In the genomic region with DNA sequence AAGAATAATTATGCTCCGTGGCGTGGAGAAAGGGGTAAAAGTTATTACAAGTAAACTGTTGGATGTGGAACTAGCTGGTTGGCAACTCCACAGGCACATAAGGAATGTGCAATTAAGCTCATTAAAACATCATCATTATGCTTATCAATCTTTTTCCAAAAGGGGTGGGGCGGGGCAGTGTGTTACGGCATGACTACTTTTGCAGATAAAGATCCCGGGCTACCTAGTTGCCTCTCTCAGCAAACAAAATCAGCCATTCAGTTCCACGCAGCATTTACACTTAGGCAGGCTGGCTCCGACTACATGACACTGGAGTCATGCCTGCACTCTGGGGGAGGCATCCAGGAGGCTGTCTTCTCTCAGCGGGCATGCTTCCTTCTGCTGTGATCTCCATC, we compare ENCODE assay signal across 8 cellular contexts.
"Had no signal": no experiment of that assay in that cellular context is flagged by ENCODE, and none has a peak within 500 bp of the region (broad histone marks: within the 10 kb centered on the region; RNA-seq: fewer than 3 reads in every experiment).

No MANE protein-coding gene starts in this region.

- H3K27ac Mint-ChIP-seq: activated CD4-positive, alpha-beta memory T cell treated with anti-CD3 and anti-CD28 coated beads, Interleukin-2, amount 10 ng/mL, durations not matched to agents 7 days and 5 days; nephron progenitor cell; stimulated activated effector memory CD8-positive, alpha-beta T cell treated with anti-CD3 and anti-CD28 coated beads, Interleukin-12 subunit alpha, Interleukin-12 subunit beta, amount 100 ng/mL, for 72 hours had no signal

- H3K27me3 ChIP-seq: ovary, tibial artery had no signal

- H3K36me3 Mint-ChIP-seq: stimulated activated effector memory CD8-positive, alpha-beta T cell treated with anti-CD3 and anti-CD28 coated beads, Interleukin-12 subunit alpha, Interleukin-12 subunit beta, amount 100 ng/mL, for 72 hours had no signal

- H3K4me3 ChIP-seq: lung, ovary, tibial artery had no signal

- H3K27me3 Mint-ChIP-seq: activated CD4-positive, alpha-beta memory T cell treated with anti-CD3 and anti-CD28 coated beads, Interleukin-2, amount 10 ng/mL, durations not matched to agents 7 days and 5 days had no signal

- H3K4me1 Mint-ChIP-seq: activated CD4-positive, alpha-beta memory T cell treated with anti-CD3 and anti-CD28 coated beads, Interleukin-2, amount 10 ng/mL, durations not matched to agents 7 days and 5 days; stimulated activated effector memory CD8-positive, alpha-beta T cell treated with anti-CD3 and anti-CD28 coated beads, Interleukin-12 subunit alpha, Interleukin-12 subunit beta, amount 100 ng/mL, for 72 hours had no signal

- H3K27ac ChIP-seq: ovary, tibial artery had no signal

- ATAC-seq: stimulated activated effector memory CD8-positive, alpha-beta T cell treated with anti-CD3 and anti-CD28 coated beads, Interleukin-12 subunit alpha, Interleukin-12 subunit beta, amount 100 ng/mL, for 72 hours had no signal

- H3K9me3 Mint-ChIP-seq: activated CD4-positive, alpha-beta memory T cell treated with anti-CD3 and anti-CD28 coated beads, Interleukin-2, amount 10 ng/mL, durations not matched to agents 7 days and 5 days; nephron progenitor cell; stimulated activated effector memory CD8-positive, alpha-beta T cell treated with anti-CD3 and anti-CD28 coated beads, Interleukin-12 subunit alpha, Interleukin-12 subunit beta, amount 100 ng/mL, for 72 hours had no signal

- H3K9me3 ChIP-seq: ovary, tibial artery had no signal

- H3K4me3 Mint-ChIP-seq: activated CD4-positive, alpha-beta memory T cell treated with anti-CD3 and anti-CD28 coated beads, Interleukin-2, amount 10 ng/mL, durations not matched to agents 7 days and 5 days; nephron progenitor cell; stimulated activated effector memory CD8-positive, alpha-beta T cell treated with anti-CD3 and anti-CD28 coated beads, Interleukin-12 subunit alpha, Interleukin-12 subunit beta, amount 100 ng/mL, for 72 hours had no signal

- H3K36me3 ChIP-seq: ovary, tibial artery had no signal

- DNase-seq: activated CD4-positive, alpha-beta memory T cell treated with anti-CD3 and anti-CD28 coated beads, Interleukin-2, amount 10 ng/mL, durations not matched to agents 7 days and 5 days; cortex of kidney; effector memory CD4-positive, alpha-beta T cell; nephron progenitor cell; ovary; tibial artery had no signal
